8 cellular contexts compared by ENCODE assay signal in the genomic region with DNA sequence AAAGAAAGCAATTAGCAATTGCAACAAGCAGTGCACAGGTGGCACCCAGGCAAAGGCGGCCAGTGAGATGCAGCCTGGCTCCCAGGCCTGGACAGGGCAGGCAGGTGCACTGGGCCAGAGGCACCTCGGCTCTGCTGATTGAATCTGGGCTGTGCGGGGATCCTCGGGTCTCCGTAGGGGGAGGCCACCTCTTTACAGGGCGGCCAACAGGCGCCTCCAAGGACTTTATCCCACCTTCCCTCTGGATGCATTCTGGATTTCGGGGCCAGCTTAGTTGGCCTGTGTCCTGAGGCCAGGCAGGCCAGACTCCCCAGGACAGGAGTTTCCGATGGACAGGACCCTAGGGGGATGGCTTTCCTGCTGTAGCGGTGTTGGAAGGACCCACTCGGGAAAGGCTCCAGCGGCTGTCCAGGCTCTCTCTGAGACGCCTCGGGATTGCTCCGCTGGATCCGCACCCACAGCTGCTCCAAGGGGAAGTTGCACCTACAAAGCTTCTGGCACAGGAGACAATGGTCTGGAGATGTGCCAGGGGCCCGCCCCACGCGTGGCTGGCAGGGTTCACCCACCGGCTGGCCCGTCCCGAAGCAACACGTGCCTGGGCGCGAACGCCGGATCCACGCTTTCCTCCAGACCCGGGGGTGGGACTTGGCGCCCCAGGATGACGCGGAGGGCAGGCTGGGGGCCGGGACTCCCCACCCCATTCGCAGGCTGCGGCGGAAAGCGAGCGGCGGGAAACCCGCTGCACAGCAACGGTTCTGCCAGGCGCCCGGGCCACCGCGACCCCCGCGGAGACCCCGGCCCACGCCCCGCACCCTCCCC. TPM values are rescaled to one million over a fixed set of nuclear protein-coding genes. Genes with fewer than 3 reads are reported as not detected.
A peak's percentile ranks its signal among the peaks of the same experiment; 100 is the strongest.
DNase-seq lines count a peak whose midpoint lies in the region; ATAC-seq and TF ChIP-seq lines count a peak whose summit lies in the region.

No MANE protein-coding gene starts in this region.

- H3K79me2 ChIP-seq in OCI-LY3 (ENCODE audit: low read length), result peaks cover 49% of the 10 kb centered on the region

- H3K36me3 Mint-ChIP-seq in natural killer cell, result no peaks in the 10 kb centered on the region
- peaks cover 14% of the 10 kb centered on the region for H3K36me3 Mint-ChIP-seq in stimulated activated naive CD8-positive, alpha-beta T cell treated with anti-CD3 and anti-CD28 coated beads, Interleukin-15, Interleukin-2, amounts not matched to agents 100 ng/mL and 50 ng/mL, for 24 hours (ENCODE audit: low read depth)

- H3K9me3 Mint-ChIP-seq in natural killer cell, result no peaks in the 10 kb centered on the region
- H3K9me3 Mint-ChIP-seq in stimulated activated naive CD8-positive, alpha-beta T cell treated with anti-CD3 and anti-CD28 coated beads, Interleukin-15, Interleukin-2, amounts not matched to agents 100 ng/mL and 50 ng/mL, for 24 hours, result no peaks in the 10 kb centered on the region

- H3K27me3 Mint-ChIP-seq in natural killer cell (ENCODE audit: low read depth in 2 of 2), result no peaks in the 10 kb centered on the region
- no peaks in the 10 kb centered on the region for H3K27me3 Mint-ChIP-seq in stimulated activated naive CD8-positive, alpha-beta T cell treated with anti-CD3 and anti-CD28 coated beads, Interleukin-15, Interleukin-2, amounts not matched to agents 100 ng/mL and 50 ng/mL, for 24 hours

- peak overlapping the region; percentile 80 for H3K4me3 Mint-ChIP-seq in natural killer cell
- H3K4me3 Mint-ChIP-seq in stimulated activated naive CD8-positive, alpha-beta T cell treated with anti-CD3 and anti-CD28 coated beads, Interleukin-15, Interleukin-2, amounts not matched to agents 100 ng/mL and 50 ng/mL, for 24 hours, result peak overlapping the region; percentile 89

- H4K20me1 ChIP-seq in OCI-LY3 (ENCODE audit: insufficient read depth, low read length), result peaks cover 7% of the 10 kb centered on the region; the same call in 1 of the 2 replicates

- H3K36me3 ChIP-seq in OCI-LY3 (replicated peaks; ENCODE audit: low read depth, low read length), result peaks cover 2% of the 10 kb centered on the region

- peak overlapping the region; percentile 76 for H3K4me2 ChIP-seq in OCI-LY3 (ENCODE audit: low read length)

- H3K9me3 ChIP-seq in OCI-LY3 (ENCODE audit: insufficient read depth, low read length), result no peaks in the 10 kb centered on the region

- ATAC-seq in HG03045 (IDR thresholded peaks at IDR 0.05; ENCODE audit: unreplicated experiment), result peak; percentile 45
- peak; percentile 68 to 76 (median 76) for ATAC-seq in natural killer cell

- peaks cover 13% of the 10 kb centered on the region for H3K4me1 ChIP-seq in OCI-LY3 (ENCODE audit: low read length)

- H3K4me1 Mint-ChIP-seq in natural killer cell, result peaks cover 0 to 4% of the 10 kb centered on the region in 2 donors
- peaks cover 22% of the 10 kb centered on the region for H3K4me1 Mint-ChIP-seq in stimulated activated naive CD8-positive, alpha-beta T cell treated with anti-CD3 and anti-CD28 coated beads, Interleukin-15, Interleukin-2, amounts not matched to agents 100 ng/mL and 50 ng/mL, for 24 hours (ENCODE audit: low read depth)

- no peak for TF ChIP-seq CTCF in OCI-LY3 (IDR thresholded peaks at IDR 0.05; ENCODE audit: low read depth, low read length)
- no peak for TF ChIP-seq CTCF in fibroblast of mammary gland (conservative IDR thresholded peaks at IDR 0.05; ENCODE audit: control insufficient read depth, insufficient read depth, low read depth, low read length)
- TF ChIP-seq CTCF in natural killer cell (IDR thresholded peaks at IDR 0.05), result peak; percentile 14

- in situ Hi-C loops in G401 (cut with HindIII; ENCODE audit: low sequenced_read_pairs), result no loop called here

- peak overlapping the region; percentile 44 for H3K27ac ChIP-seq in OCI-LY3 (ENCODE audit: low read length)

- H3K9ac ChIP-seq in OCI-LY3 (ENCODE audit: low read length), result peak overlapping the region; percentile 79

- no peak overlapping the region; the same call in 1 of the 2 replicates for H2AFZ ChIP-seq in OCI-LY3 (ENCODE audit: low read depth, low read length)

- intact Hi-C loops in natural killer cell (cut with micrococcal nuclease), result no loop called here

- H3K27ac Mint-ChIP-seq in natural killer cell, result no peak overlapping the region
- peak overlapping the region; percentile 91 for H3K27ac Mint-ChIP-seq in stimulated activated naive CD8-positive, alpha-beta T cell treated with anti-CD3 and anti-CD28 coated beads, Interleukin-15, Interleukin-2, amounts not matched to agents 100 ng/mL and 50 ng/mL, for 24 hours

- peak overlapping the region; percentile 87 for H3K4me3 ChIP-seq in OCI-LY3 (ENCODE audit: low read length)
- peak overlapping the region; percentile 38 for H3K4me3 ChIP-seq in fibroblast of mammary gland (ENCODE audit: control insufficient read depth, low read depth, low read length)

- DNase-seq in G401 (ENCODE audit: low spot score) (peak; percentile 45), fibroblast of mammary gland (ENCODE audit: low read depth) (peak; percentile 58), natural killer cell (peak; percentile 55), dedifferentiated amniotic fluid mesenchymal stem cell (ENCODE audit: extremely low spot score) (no peak)
- DNase-seq in activated T-cell treated with anti-CD3 and anti-CD28 coated beads, Interleukin-2, amount 50 U/mL, for 48 hours, result peak; percentile 82 to 86

- H3K27me3 ChIP-seq in OCI-LY3 (ENCODE audit: low read depth, low read length), result no peaks in the 10 kb centered on the region

RNA-seq across cellular contexts. Expression of a gene that starts 0.8 kb away (rescaled TPM):
- total RNA-seq in G401 (2014; rRNA removed; shearing (Covaris generic)), result 15.4 and 15.9 TPM in 2 replicates
- total RNA-seq in natural killer cell, result 1 to 10 TPM; 2.5 to 9.0 (median 4.9) TPM
